ENCODE assay signal across 9 cellular contexts in genomic region chr19:58058428-58058827, GRCh38. TPM values are rescaled to one million over a fixed set of nuclear protein-coding genes. Genes with fewer than 3 reads are reported as not detected.
DNase-seq lines count a peak whose midpoint lies in the region; ATAC-seq and TF ChIP-seq lines count a peak whose summit lies in the region.
"Had no signal": no experiment of that assay in that cellular context is flagged by ENCODE, and none has a peak within 500 bp of the region (broad histone marks: within the 10 kb centered on the region; RNA-seq: fewer than 3 reads in every experiment).

No MANE protein-coding gene starts in this region.

- H3K4me3 ChIP-seq in BLaER1, result peak overlapping the region; percentile 68
- H3K4me3 ChIP-seq in sigmoid colon, result peak overlapping the region in 3 of 4 donors; percentile 60 to 78 (median 64)

- peak overlapping the region; percentile 61 for H3K4me3 Mint-ChIP-seq in activated T-helper 17 cell treated with anti-CD3 and anti-CD28 coated beads, Interleukin-2, amount 50 U/mL, for 72 hours
- peak overlapping the region; percentile 81 to 91 (median 86) for H3K4me3 Mint-ChIP-seq in immature natural killer cell

- no peaks in the 10 kb centered on the region for H4K20me1 ChIP-seq in BLaER1

- peaks cover 20% of the 10 kb centered on the region for H3K4me1 ChIP-seq in BLaER1
- H3K4me1 ChIP-seq in sigmoid colon, result peaks cover 0 to 12% (median 4%) of the 10 kb centered on the region in 4 donors

- H3K27ac Mint-ChIP-seq in activated T-helper 17 cell treated with anti-CD3 and anti-CD28 coated beads, Interleukin-2, amount 50 U/mL, for 72 hours, result no peak overlapping the region
- H3K27ac Mint-ChIP-seq in immature natural killer cell, result peak overlapping the region in 3 of 6 donors; percentile 88 to 93 (median 92)

- H3K4me2 ChIP-seq in BLaER1, result peak overlapping the region; percentile 75

- H3K27me3 ChIP-seq in BLaER1, result no peaks in the 10 kb centered on the region
- H3K27me3 ChIP-seq in sigmoid colon, result peaks cover 0 to 3% (median 0%) of the 10 kb centered on the region in 3 donors

- peaks cover 14% of the 10 kb centered on the region for H3K36me3 Mint-ChIP-seq in activated T-helper 17 cell treated with anti-CD3 and anti-CD28 coated beads, Interleukin-2, amount 50 U/mL, for 72 hours (ENCODE audit: low read depth)
- H3K36me3 Mint-ChIP-seq in immature natural killer cell, result peaks cover 12 to 16% (median 12%) of the 10 kb centered on the region in 3 donors

- DNase-seq in immature natural killer cell, result no peak
- no peak for DNase-seq in sigmoid colon
- DNase-seq in activated CD8-positive, alpha-beta memory T cell treated with anti-CD3 and anti-CD28 coated beads, Interleukin-2, amount 50 U/mL, for 48 hours, result no peak
- no peak for DNase-seq in stimulated activated CD4-positive, alpha-beta T cell treated with anti-CD3 and anti-CD28 coated beads, Interleukin-4, amount 100 ng/mL, for 1 hour
- DNase-seq in NK-92 treated with Interleukin-12 subunit alpha and Interleukin-12 subunit beta, amount 100 ng/mL, for 24 hours (lab: John Stamatoyannopoulos, UW), result no peak
- DNase-seq: NCI-H1436 treated with DMSO at 0.1 percent for 48 hours had no signal

- peaks cover 14% of the 10 kb centered on the region for H3K9me3 Mint-ChIP-seq in activated T-helper 17 cell treated with anti-CD3 and anti-CD28 coated beads, Interleukin-2, amount 50 U/mL, for 72 hours
- H3K9me3 Mint-ChIP-seq in immature natural killer cell, result peaks cover 18 to 46% (median 23%) of the 10 kb centered on the region in 6 donors

- TF ChIP-seq POLR2A in sigmoid colon (IDR thresholded peaks at IDR 0.05), result no peak

- H3K27ac ChIP-seq in BLaER1, result peak overlapping the region; percentile 92
- H3K27ac ChIP-seq in sigmoid colon, result peak overlapping the region; percentile 89 to 94 (median 92)

- peaks cover 16% of the 10 kb centered on the region for H3K27me3 Mint-ChIP-seq in activated T-helper 17 cell treated with anti-CD3 and anti-CD28 coated beads, Interleukin-2, amount 50 U/mL, for 72 hours
- H3K27me3 Mint-ChIP-seq in immature natural killer cell (ENCODE audit: low read depth in 3 of 3), result peaks cover 10 to 15% (median 10%) of the 10 kb centered on the region in 3 donors

- peaks cover 31% of the 10 kb centered on the region for H3K36me3 ChIP-seq in BLaER1
- peaks cover 0 to 23% (median 2%) of the 10 kb centered on the region in 4 donors for H3K36me3 ChIP-seq in sigmoid colon

- H3K9ac ChIP-seq in BLaER1, result peak overlapping the region; percentile 85

- intact Hi-C loops in sigmoid colon (cut with DNase I), result loop anchor here (2.0 to 5.0 kb wide), 2 partner anchors 40 to 56 kb away; partner anchors contain the start of genes ZNF606 and ZSCAN18

- ATAC-seq in activated T-helper 17 cell treated with anti-CD3 and anti-CD28 coated beads, Interleukin-2, amount 50 U/mL, for 72 hours (replicated peaks), result no peak
- ATAC-seq in HG02840 (IDR thresholded peaks at IDR 0.05; ENCODE audit: low FRiP score, unreplicated experiment), result no peak

- 94 to 97% methylated on average over 13 of the region's 13 CpGs for WGBS in sigmoid colon, 2 donors

- H3K9me3 ChIP-seq in BLaER1, result peaks cover 90% of the 10 kb centered on the region
- peaks cover 0 to 11% (median 0%) of the 10 kb centered on the region in 4 donors for H3K9me3 ChIP-seq in sigmoid colon

- no peak for TF ChIP-seq EP300 in sigmoid colon (IDR thresholded peaks at IDR 0.05)

- H3K4me1 Mint-ChIP-seq in activated T-helper 17 cell treated with anti-CD3 and anti-CD28 coated beads, Interleukin-2, amount 50 U/mL, for 72 hours, result no peaks in the 10 kb centered on the region
- H3K4me1 Mint-ChIP-seq in immature natural killer cell, result peaks cover 14 to 20% of the 10 kb centered on the region in 2 donors

- TF ChIP-seq CTCF in sigmoid colon (IDR thresholded peaks at IDR 0.05), result no peak

RNA-seq across cellular contexts. Expression of gene ZNF135, which starts 0.7 kb away (rescaled TPM):
- total RNA-seq in activated T-helper 17 cell treated with anti-CD3 and anti-CD28 coated beads, Interleukin-2, amount 50 U/mL, for 72 hours, result under 1 TPM in 1 of 2 donors, not detected in 1; 0.34 TPM
- polyA plus RNA-seq in immature natural killer cell, result 1 to 10 TPM in 1 of 3 donors, under 1 TPM in 1, not detected in 1; 0.64 to 4.1 TPM
- total RNA-seq in sigmoid colon, result 10 to 100 TPM in 1 of 4 donors, 1 to 10 TPM in 3; 6.1 to 10.0 (median 7.4) TPM
- 1 to 10 TPM in 1 of 3 donors, under 1 TPM in 2; 0.46 to 2.8 (median 0.60) TPM for polyA plus RNA-seq in sigmoid colon

RNA-seq across cellular contexts. Expression of gene ZSCAN1, which starts 24.6 kb away (rescaled TPM):
- total RNA-seq in activated T-helper 17 cell treated with anti-CD3 and anti-CD28 coated beads, Interleukin-2, amount 50 U/mL, for 72 hours, result not detected
- polyA plus RNA-seq in immature natural killer cell (under 1 TPM in 1 of 3 donors, not detected in 2; 0.46 TPM), sigmoid colon (under 1 TPM in 1 of 3 donors, not detected in 2; 0.10 TPM)
- total RNA-seq in sigmoid colon, result not detected

RNA-seq across cellular contexts. Expression of gene ZSCAN18, which starts 39.6 kb away (rescaled TPM):
- 10 to 100 TPM; 15.9 to 20.1 TPM for total RNA-seq in activated T-helper 17 cell treated with anti-CD3 and anti-CD28 coated beads, Interleukin-2, amount 50 U/mL, for 72 hours
- polyA plus RNA-seq in immature natural killer cell, result 10 to 100 TPM in 2 of 3 donors, 1 to 10 TPM in 1; 2.9 to 23.5 (median 15.2) TPM
- total RNA-seq in sigmoid colon, result 10 to 100 TPM; 64.7 to 85.3 (median 73.8) TPM
- 10 to 100 TPM in 2 of 3 donors, 1 to 10 TPM in 1; 5.8 to 31.4 (median 12.6) TPM for polyA plus RNA-seq in sigmoid colon

RNA-seq across cellular contexts. Expression of gene ZNF606, which starts 55.8 kb away (rescaled TPM):
- total RNA-seq in activated T-helper 17 cell treated with anti-CD3 and anti-CD28 coated beads, Interleukin-2, amount 50 U/mL, for 72 hours, result 1 to 10 TPM; 4.4 to 5.1 TPM
- polyA plus RNA-seq in immature natural killer cell, result 1 to 10 TPM; 4.4 to 9.4 (median 5.1) TPM
- 10 to 100 TPM in 3 of 4 donors, 1 to 10 TPM in 1; 9.8 to 32.1 (median 19.0) TPM for total RNA-seq in sigmoid colon
- polyA plus RNA-seq in sigmoid colon, result 1 to 10 TPM; 1.8 to 9.5 (median 3.6) TPM

Comparison
In these comparisons a context has a peak if more than half of its experiments do, and no peak if none do; other contexts are left out.
1. RNA of gene ZNF135, which starts 0.7 kb away (total RNA-seq): 6.1 to 10.0 TPM in sigmoid colon; 0.34 TPM in activated T-helper 17 cell treated with anti-CD3 and anti-CD28 coated beads, Interleukin-2, amount 50 U/mL, for 72 hours; every median in the first group is over 4 times any median in the second.